In the genomic region with DNA sequence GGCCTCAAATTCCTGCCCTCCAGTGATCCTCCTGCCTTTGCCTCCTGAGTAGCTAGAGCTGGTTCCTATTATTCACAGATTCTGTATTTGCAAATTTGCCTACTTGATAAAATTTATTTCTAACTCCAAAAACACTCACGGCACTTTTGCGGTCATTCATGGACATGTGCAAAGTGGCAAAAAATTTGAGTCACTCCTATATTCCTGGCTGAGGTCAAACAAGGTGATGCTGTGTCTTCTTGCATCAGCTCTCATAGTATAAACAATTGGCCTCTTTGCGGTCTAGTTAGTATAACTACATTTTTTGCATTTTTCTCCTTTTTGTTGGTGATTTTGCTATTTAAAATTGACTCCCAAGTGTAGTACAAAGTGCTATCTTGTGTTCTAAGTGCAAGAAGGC, we compare ENCODE assay signal across 19 cellular contexts. TPM values are rescaled to one million over a fixed set of nuclear protein-coding genes. Genes with fewer than 3 reads are reported as not detected.
DNase-seq lines count a peak whose midpoint lies in the region; FAIRE-seq and TF ChIP-seq lines count a peak whose summit lies in the region.
"Had no signal": no experiment of that assay in that cellular context is flagged by ENCODE, and none has a peak within 500 bp of the region (broad histone marks: within the 10 kb centered on the region; RNA-seq: fewer than 3 reads in every experiment).

No MANE protein-coding gene starts in this region.

- no peak for TF ChIP-seq CTCF in parathyroid adenoma (IDR thresholded peaks at IDR 0.05)
- no peak for TF ChIP-seq CTCF in endodermal cell (conservative IDR thresholded peaks at IDR 0.05)
- no peak for TF ChIP-seq CTCF in kidney (IDR thresholded peaks at IDR 0.05; ENCODE audit: borderline replicate concordance, extremely low read depth, insufficient read depth)
- no peak for TF ChIP-seq CTCF in CD14-positive monocyte (IDR thresholded peaks at IDR 0.05)

- H3K27me3 Mint-ChIP-seq in endodermal cell (ENCODE audit: insufficient read depth) (no peaks in the 10 kb centered on the region), CD14-positive monocyte (ENCODE audit: low read depth in 3 of 3) (no peaks in the 10 kb centered on the region)
- H3K27me3 Mint-ChIP-seq: activated CD8-positive, alpha-beta T cell treated with anti-CD3 and anti-CD28 coated beads for 36 hours; CD4-positive, CD25-positive, alpha-beta regulatory T cell had no signal

- 96 to 97% methylated on average over 3 of the region's 3 CpGs for WGBS in endodermal cell (ENCODE audit: insufficient coverage in 1 of 2, insufficient read length in 1 of 2), 2 experiments

- H3K4me3 Mint-ChIP-seq in endodermal cell (no peak overlapping the region), CD14-positive monocyte (no peak overlapping the region)
- H3K4me3 Mint-ChIP-seq: activated CD8-positive, alpha-beta T cell treated with anti-CD3 and anti-CD28 coated beads for 36 hours; CD4-positive, CD25-positive, alpha-beta regulatory T cell had no signal

- H3K79me2 ChIP-seq in parathyroid adenoma: peaks cover 14% of the 10 kb centered on the region

- DNase-seq in Caki2 (ENCODE audit: low read depth): peak; percentile 88
- peak; percentile 98 for DNase-seq in M059J (ENCODE audit: low read depth)
- DNase-seq in dedifferentiated amniotic fluid mesenchymal stem cell (ENCODE audit: extremely low spot score): peak; percentile 90
- no peak for DNase-seq in endodermal cell
- no peak for DNase-seq in posterior cingulate gyrus
- DNase-seq in kidney: no peak
- DNase-seq in CD14-positive monocyte (ENCODE audit: low spot score): no peak
- DNase-seq: activated CD8-positive, alpha-beta T cell treated with anti-CD3 and anti-CD28 coated beads for 36 hours; aorta; CD4-positive, CD25-positive, alpha-beta regulatory T cell; effector memory CD4-positive, alpha-beta T cell; head of caudate nucleus; left cardiac atrium; NCI-H1105; substantia nigra had no signal

- H3K27me3 ChIP-seq in parathyroid adenoma (ENCODE audit: control insufficient read depth, insufficient read depth, low read length) (no peaks in the 10 kb centered on the region), endodermal cell (ENCODE audit: control insufficient read depth, insufficient read depth, low read length, poor library complexity, severe bottlenecking) (no peaks in the 10 kb centered on the region)

- H2AFZ ChIP-seq in parathyroid adenoma: no peak overlapping the region

- H3K9me3 Mint-ChIP-seq in endodermal cell (peaks cover 19% of the 10 kb centered on the region), CD14-positive monocyte (peaks cover 0 to 6% (median 3%) of the 10 kb centered on the region in 7 donors)
- H3K9me3 Mint-ChIP-seq: activated CD8-positive, alpha-beta T cell treated with anti-CD3 and anti-CD28 coated beads for 36 hours had no signal

- H3K9ac ChIP-seq in parathyroid adenoma (no peak overlapping the region), endodermal cell (ENCODE audit: extremely low read depth, low read length, poor library complexity, severe bottlenecking) (no peak overlapping the region), kidney (ENCODE audit: low read length in 2 of 2) (no peak overlapping the region)

- H3K36me3 Mint-ChIP-seq in endodermal cell (ENCODE audit: low read depth) (peaks cover 37% of the 10 kb centered on the region), CD14-positive monocyte (peaks cover 41 to 57% of the 10 kb centered on the region in 2 donors)

- H3K4me3 ChIP-seq in parathyroid adenoma (ENCODE audit: low read depth, low read length) (no peak overlapping the region), endodermal cell (ENCODE audit: low read length) (no peak overlapping the region), kidney (ENCODE audit: low read length in 2 of 2) (no peak overlapping the region)
- H3K4me3 ChIP-seq: K562, SK-N-MC had no signal

- H3K36me3 ChIP-seq in parathyroid adenoma (ENCODE audit: control insufficient read depth, insufficient read depth, low read length) (no peaks in the 10 kb centered on the region), endodermal cell (ENCODE audit: control insufficient read depth, insufficient read depth, low read length) (peaks cover 22% of the 10 kb centered on the region), kidney (ENCODE audit: control insufficient read depth in 1 of 2, insufficient read depth in 2 of 2, low read length in 2 of 2) (no peaks in the 10 kb centered on the region)

- H3K27ac Mint-ChIP-seq in endodermal cell: no peak overlapping the region
- H3K27ac Mint-ChIP-seq in CD14-positive monocyte: no peak overlapping the region
- H3K27ac Mint-ChIP-seq: activated CD8-positive, alpha-beta T cell treated with anti-CD3 and anti-CD28 coated beads for 36 hours had no signal

- H3K4me1 Mint-ChIP-seq in endodermal cell: no peaks in the 10 kb centered on the region
- peaks cover 18% of the 10 kb centered on the region for H3K4me1 Mint-ChIP-seq in CD14-positive monocyte

- intact Hi-C loops in posterior cingulate gyrus (cut with DNase I): no loop called here
- intact Hi-C loops in kidney (cut with DNase I): no loop called here
- intact Hi-C loops in CD14-positive monocyte (cut with micrococcal nuclease): no loop called here

- no peak overlapping the region for H3K27ac ChIP-seq in parathyroid adenoma
- H3K27ac ChIP-seq in endodermal cell (ENCODE audit: low read depth, low read length): no peak overlapping the region
- H3K27ac ChIP-seq in kidney (ENCODE audit: low read depth in 2 of 2, low read length in 2 of 2): no peak overlapping the region
- H3K27ac ChIP-seq: SK-N-MC had no signal

- peak overlapping the region; percentile 21 for H3K4me2 ChIP-seq in parathyroid adenoma (ENCODE audit: low read length)

- in situ Hi-C loops in Caki2 (cut with HindIII; ENCODE audit: low pct_unique_long_range_greater_than_20kb, low sequenced_read_pairs): no loop called here

- no peak for FAIRE-seq in kidney (lab: Jason Lieb, UNC)
- FAIRE-seq: K562 had no signal

- no peaks in the 10 kb centered on the region for H3K9me3 ChIP-seq in parathyroid adenoma (ENCODE audit: control insufficient read depth, low read length)
- peaks cover 19% of the 10 kb centered on the region for H3K9me3 ChIP-seq in endodermal cell (ENCODE audit: control insufficient read depth, low read length)
- H3K9me3 ChIP-seq in kidney (ENCODE audit: control insufficient read depth in 1 of 2, low read length in 2 of 2): no peaks in the 10 kb centered on the region

- H3K4me1 ChIP-seq in parathyroid adenoma (peaks cover 5% of the 10 kb centered on the region), endodermal cell (ENCODE audit: control insufficient read depth, insufficient read depth, low read length) (no peaks in the 10 kb centered on the region), kidney (ENCODE audit: control insufficient read depth in 1 of 2, insufficient read depth in 1 of 2, low read depth in 1 of 2, low read length in 2 of 2) (no peaks in the 10 kb centered on the region)

RNA-seq across cellular contexts. Expression of a gene that starts 24.7 kb away (rescaled TPM):
- 26.4 and 58.6 TPM in 2 replicates for total RNA-seq in Caki2 (2014; rRNA removed; shearing (Covaris generic); ENCODE audit: low replicate concordance)
- total RNA-seq in M059J (2014; rRNA removed; shearing (Covaris generic)): 21.2 and 33.8 TPM in 2 replicates
- total RNA-seq in endodermal cell (10 to 100 TPM; 27.5 to 35.7 TPM), kidney (29.0 TPM)
- 27.0 TPM for polyA plus RNA-seq in endodermal cell (2013, experiment 1 of 2)
- polyA plus RNA-seq in endodermal cell (2013, experiment 2 of 2): 22.4 TPM
- polyA plus RNA-seq in kidney (ENCODE audit: insufficient read depth, low read depth, low replicate concordance) (13.9 TPM), CD14-positive monocyte (10 to 100 TPM; 21.5 to 21.9 TPM)

RNA-seq across cellular contexts. Expression of a gene that starts 54.2 kb away (rescaled TPM):
- total RNA-seq in Caki2 (2014; rRNA removed; shearing (Covaris generic); ENCODE audit: low replicate concordance): not detected in 2 replicates
- total RNA-seq in M059J (2014; rRNA removed; shearing (Covaris generic)): not detected in 2 replicates
- total RNA-seq in endodermal cell: not detected
- polyA plus RNA-seq in endodermal cell (2013, experiment 1 of 2): not detected
- not detected for polyA plus RNA-seq in endodermal cell (2013, experiment 2 of 2)
- not detected for total RNA-seq in kidney
- polyA plus RNA-seq in kidney (ENCODE audit: insufficient read depth, low read depth, low replicate concordance): not detected
- polyA plus RNA-seq in CD14-positive monocyte: not detected
- total RNA-seq: activated CD8-positive, alpha-beta T cell treated with anti-CD3 and anti-CD28 coated beads for 36 hours; aorta; CD4-positive, CD25-positive, alpha-beta regulatory T cell; K562; left cardiac atrium; pulmonary artery endothelial cell had no signal
- polyA plus RNA-seq: aorta; CD4-positive, CD25-positive, alpha-beta regulatory T cell had no signal

Comparison
In these comparisons a context has a peak if more than half of its experiments do, and no peak if none do; other contexts are left out.
1. DNase-seq: peak in Caki2 (single experiment), M059J (single experiment) and dedifferentiated amniotic fluid mesenchymal stem cell (single experiment); none in endodermal cell (single experiment), posterior cingulate gyrus (0 of 10), kidney (single experiment) and CD14-positive monocyte (single experiment).